2 cellular contexts compared by ENCODE assay signal in genomic region chr9:88950341-88951141, GRCh38.
TF ChIP-seq lines count a peak whose summit lies in the region.

No MANE protein-coding gene starts in this region.

TF ChIP-seq in H1, 55 proteins besides CTCF, POLR2A, EP300 and RAD21:
- TF ChIP-seq RNF2 (IDR thresholded peaks at IDR 0.05; ENCODE audit: borderline replicate concordance, low read depth, low read length, missing control alignments, poor library complexity, severe bottlenecking) = no peak
- TF ChIP-seq SRF (IDR thresholded peaks at IDR 0.05; ENCODE audit: low read depth, low read length) = no peak
- TF ChIP-seq SIX5 (IDR thresholded peaks at IDR 0.05; ENCODE audit: low read depth, low read length) = no peak
- no peak for TF ChIP-seq BACH1 (IDR thresholded peaks at IDR 0.05; ENCODE audit: low read length)

TF ChIP-seq in SK-N-SH, 30 proteins besides CTCF, POLR2A, EP300 and RAD21:
- TF ChIP-seq PBX3 (IDR thresholded peaks at IDR 0.05) (no peak), NRF1 (IDR thresholded peaks at IDR 0.05; ENCODE audit: low read depth, low read length) (no peak), ELF1 (IDR thresholded peaks at IDR 0.05) (no peak)
